Comparison of ENCODE assay signal across 18 cellular contexts in the genomic region with DNA sequence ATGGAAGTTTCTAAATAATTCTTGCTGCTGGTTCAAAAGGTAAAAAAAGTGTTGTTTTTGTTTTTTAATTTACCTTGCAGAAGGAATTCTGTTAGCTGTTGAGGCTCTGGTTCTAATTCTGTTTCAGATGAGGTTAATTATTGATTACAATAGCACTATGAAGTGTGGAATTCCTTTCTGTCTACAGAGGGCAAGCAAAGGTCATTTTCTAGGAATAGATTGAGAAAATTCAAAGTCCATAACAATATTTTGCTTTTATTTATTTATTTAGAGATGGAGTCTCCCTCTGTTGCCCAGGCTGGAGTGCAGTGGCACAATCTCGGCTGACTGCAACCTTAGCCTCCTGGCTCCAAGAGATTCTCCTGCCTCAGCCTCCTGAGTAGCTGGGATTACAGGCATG.
"Had no signal": no experiment of that assay in that cellular context is flagged by ENCODE, and none has a peak within 500 bp of the region (broad histone marks: within the 10 kb centered on the region; RNA-seq: fewer than 3 reads in every experiment).

No MANE protein-coding gene starts in this region.

- H3K9me3 ChIP-seq: MG63, Peyer's patch, SJSA1 had no signal

- ATAC-seq: PC-3 had no signal

- H3K27ac ChIP-seq: Peyer's patch, SJSA1, SK-N-MC had no signal

- H3K36me3 ChIP-seq: MG63, Peyer's patch, SJSA1 had no signal

- H3K4me3 ChIP-seq: MG63, Peyer's patch, SJSA1, SK-N-MC had no signal

- DNase-seq: Karpas-422, KG1, MG63, NCI-H1092, NCI-H1417 treated with DMSO at 0.1 percent for 48 hours, NCI-H1694 treated with DMSO at 0.1 percent for 48 hours, NCI-H1930, NCI-H2081, NCI-H2107, NCI-H2227 treated with DMSO at 0.1 percent for 48 hours, NCI-H524 treated with DMSO at 0.1 percent for 48 hours, NCI-H774, PC-3, Peyer's patch, Right ventricle myocardium superior, SIG-M5 had no signal

- H3K4me1 ChIP-seq: SJSA1 had no signal

- H3K27me3 ChIP-seq: MG63, Peyer's patch, SJSA1 had no signal
